In the genomic region with DNA sequence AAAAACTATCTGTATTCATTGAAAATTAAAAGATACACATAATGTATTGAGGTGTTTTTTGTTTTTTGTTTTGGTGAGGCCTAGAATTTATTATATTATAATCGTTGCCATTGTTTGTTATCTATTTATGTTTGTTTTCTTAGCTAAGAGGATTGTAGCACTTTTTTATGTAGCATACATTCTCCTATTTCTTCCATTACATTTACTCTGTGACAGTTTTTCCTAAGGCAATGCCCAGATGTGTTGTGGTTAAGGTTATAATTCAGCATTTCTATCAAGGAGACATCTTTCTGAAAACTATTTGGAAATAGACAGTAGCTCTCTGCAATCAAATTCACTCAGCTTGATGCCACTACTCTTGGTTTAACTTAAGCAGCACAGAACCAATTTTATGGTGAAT, we compare ENCODE assay signal across 14 cellular contexts.
DNase-seq lines count a peak whose midpoint lies in the region; ATAC-seq and TF ChIP-seq lines count a peak whose summit lies in the region.
"Had no signal": no experiment of that assay in that cellular context is flagged by ENCODE, and none has a peak within 500 bp of the region (broad histone marks: within the 10 kb centered on the region; RNA-seq: fewer than 3 reads in every experiment).

No MANE protein-coding gene starts in this region.

- no peaks in the 10 kb centered on the region for H3K9me2 ChIP-seq in neural cell (ENCODE audit: insufficient read depth, low read length)

- H3K4me2 ChIP-seq in neural cell (ENCODE audit: low read length) = no peak overlapping the region

- H3K27ac ChIP-seq in SK-N-MC = peak overlapping the region; percentile 89
- peak overlapping the region; percentile 29 for H3K27ac ChIP-seq in neural cell (ENCODE audit: low read length)
- no peak overlapping the region for H3K27ac ChIP-seq in dorsolateral prefrontal cortex

- H3K9ac ChIP-seq in SK-N-MC (ENCODE audit: insufficient read length) = peak overlapping the region; percentile 24
- no peak overlapping the region for H3K9ac ChIP-seq in neural cell (ENCODE audit: low read length)

- DNase-seq in HEK293T (ENCODE audit: extremely low spot score) (no peak), SK-N-MC (ENCODE audit: low read depth, low spot score) (no peak), RKO (ENCODE audit: low spot score) (no peak), dorsolateral prefrontal cortex (no peak)
- DNase-seq: C1 segment of cervical spinal cord; Calu3; CD4-positive, alpha-beta memory T cell; DMS53; GF-D8; H9 had no signal

- no peak for TF ChIP-seq EP300 in neural cell (conservative IDR thresholded peaks at IDR 0.05; ENCODE audit: poor library complexity, severe bottlenecking)

- H3K27me3 ChIP-seq in neural cell (ENCODE audit: insufficient read depth, low read depth, low read length) (no peaks in the 10 kb centered on the region), dorsolateral prefrontal cortex (no peaks in the 10 kb centered on the region)

- no peaks in the 10 kb centered on the region for H3K79me2 ChIP-seq in neural cell (replicated peaks; ENCODE audit: insufficient read depth, low read length)

- no peaks in the 10 kb centered on the region for H3K36me3 ChIP-seq in SK-N-MC (ENCODE audit: insufficient read depth, low read length)
- H3K36me3 ChIP-seq in neural cell (ENCODE audit: insufficient read depth, low read length) = no peaks in the 10 kb centered on the region

- POLR2A ChIA-PET in HEK293T (lab: Yijun Ruan, JAX) = interaction anchor here (1.0 kb wide), 1 partner anchor 162 kb away, joined by 3 read pairs; no protein-coding TSS in a partner anchor

- intact Hi-C loops in dorsolateral prefrontal cortex (cut with DNase I) = no loop called here

- H4K20me1 ChIP-seq in neural cell (ENCODE audit: insufficient read depth) = no peaks in the 10 kb centered on the region

- CTCF ChIA-PET in HEK293T (lab: Yijun Ruan, JAX) = no interaction called here

- H3F3A ChIP-seq in neural cell (ENCODE audit: insufficient read depth, low read length, poor library complexity, severe bottlenecking) = peaks cover 4% of the 10 kb centered on the region

- no peak for TF ChIP-seq CTCF in neural cell (IDR thresholded peaks at IDR 0.05; ENCODE audit: poor library complexity, severe bottlenecking)
- no peak for TF ChIP-seq CTCF in dorsolateral prefrontal cortex (IDR thresholded peaks at IDR 0.05 in 54 of 56, conservative IDR thresholded peaks at IDR 0.05 in 2 of 56; ENCODE audit: low read depth in 1 of 56, partially characterized antibody in 56 of 56)

- no peak overlapping the region for H2AFZ ChIP-seq in neural cell (ENCODE audit: low read depth, low read length)
- H2AFZ ChIP-seq: GM23338 had no signal

- no peak for TF ChIP-seq RAD21 in neural cell (conservative IDR thresholded peaks at IDR 0.05)

- no peak for ATAC-seq in GM18861 (IDR thresholded peaks at IDR 0.05; ENCODE audit: unreplicated experiment)
- ATAC-seq: HCT116 had no signal

- H3K9me3 ChIP-seq in SK-N-MC (ENCODE audit: low read depth, low read length) = no peaks in the 10 kb centered on the region
- no peaks in the 10 kb centered on the region for H3K9me3 ChIP-seq in neural cell (ENCODE audit: low read length)

- H3K4me3 ChIP-seq in SK-N-MC (no peak overlapping the region; the same call in 1 of the 2 replicates), neural cell (ENCODE audit: low read length) (no peak overlapping the region), dorsolateral prefrontal cortex (no peak overlapping the region)
- H3K4me3 ChIP-seq: GM23338 had no signal

TF ChIP-seq in HEK293T, 16 proteins besides CTCF, POLR2A, EP300 and RAD21:
- TF ChIP-seq, protein P1, sequence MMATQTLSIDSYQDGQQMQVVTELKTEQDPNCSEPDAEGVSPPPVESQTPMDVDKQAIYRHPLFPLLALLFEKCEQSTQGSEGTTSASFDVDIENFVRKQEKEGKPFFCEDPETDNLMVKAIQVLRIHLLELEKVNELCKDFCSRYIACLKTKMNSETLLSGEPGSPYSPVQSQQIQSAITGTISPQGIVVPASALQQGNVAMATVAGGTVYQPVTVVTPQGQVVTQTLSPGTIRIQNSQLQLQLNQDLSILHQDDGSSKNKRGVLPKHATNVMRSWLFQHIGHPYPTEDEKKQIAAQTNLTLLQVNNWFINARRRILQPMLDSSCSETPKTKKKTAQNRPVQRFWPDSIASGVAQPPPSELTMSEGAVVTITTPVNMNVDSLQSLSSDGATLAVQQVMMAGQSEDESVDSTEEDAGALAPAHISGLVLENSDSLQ (IDR thresholded peaks at IDR 0.05) = peak; percentile 37; the same call in 1 of the 2 replicates
- 0 out of 2 replicates have a peak, but pooled peaks have one; percentile 13 for TF ChIP-seq CTBP1 (IDR thresholded peaks at IDR 0.05; ENCODE audit: borderline replicate concordance)
- no peak for TF ChIP-seq FOXK2 (IDR thresholded peaks at IDR 0.05)

TF ChIP-seq in neural cell, 6 proteins besides CTCF, POLR2A, EP300 and RAD21:
- TF ChIP-seq TAF1 (IDR thresholded peaks at IDR 0.05; ENCODE audit: low read depth) (no peak), SMC3 (conservative IDR thresholded peaks at IDR 0.05; ENCODE audit: poor library complexity) (no peak), MXI1 (conservative IDR thresholded peaks at IDR 0.05; ENCODE audit: poor library complexity, severe bottlenecking) (no peak), POLR2AphosphoS5 (IDR thresholded peaks at IDR 0.05) (no peak), EZH2 (IDR thresholded peaks at IDR 0.05; ENCODE audit: borderline replicate concordance, insufficient read depth, low read length, poor library complexity, severe bottlenecking) (no peak), REST (IDR thresholded peaks at IDR 0.05; ENCODE audit: borderline replicate concordance) (no peak)

Comparison
In these comparisons a context has a peak if more than half of its experiments do, and no peak if none do; other contexts are left out.
1. H3K27ac ChIP-seq: peak in SK-N-MC (single experiment) and neural cell (single experiment); none in dorsolateral prefrontal cortex (0 of 59).